Comparison of ENCODE assay signal across 8 cellular contexts in the genomic region with DNA sequence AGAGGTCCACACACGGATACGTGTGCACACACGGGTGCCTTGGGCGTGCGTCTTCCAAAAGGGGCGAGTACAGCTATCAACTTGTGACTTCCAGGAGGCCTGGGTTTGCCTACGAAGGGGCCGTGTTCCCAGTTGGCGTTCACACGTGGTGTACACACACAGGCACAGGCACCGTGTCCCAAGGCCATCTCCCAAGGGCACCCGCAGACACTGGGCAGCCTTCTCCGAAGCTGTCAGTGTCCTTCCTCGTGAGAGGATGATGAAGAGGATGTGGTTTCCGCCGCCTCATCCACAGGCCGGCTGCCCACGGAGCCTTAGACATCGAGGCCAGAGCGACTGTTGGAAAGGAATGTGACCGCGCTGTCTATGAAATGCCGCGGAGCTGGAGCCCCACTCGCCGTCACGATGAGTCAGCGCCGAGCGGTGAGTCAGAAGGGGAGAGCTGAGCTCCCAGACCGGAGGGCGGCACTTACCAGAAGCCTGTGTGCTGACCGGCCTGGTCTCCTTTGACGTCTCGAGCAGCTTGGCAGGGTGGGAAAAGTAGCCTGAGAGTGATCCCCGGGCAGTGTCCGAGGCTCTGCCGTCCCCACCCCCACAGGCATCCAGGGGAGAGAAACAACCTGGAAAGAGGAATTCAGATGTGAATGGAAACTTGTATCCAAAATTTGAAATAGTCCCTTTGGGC.
DNase-seq lines count a peak whose midpoint lies in the region; ATAC-seq and TF ChIP-seq lines count a peak whose summit lies in the region.
"Had no signal": no experiment of that assay in that cellular context is flagged by ENCODE, and none has a peak within 500 bp of the region (broad histone marks: within the 10 kb centered on the region; RNA-seq: fewer than 3 reads in every experiment).

No MANE protein-coding gene starts in this region.

- H3K36me3 ChIP-seq in neural progenitor cell, result no peaks in the 10 kb centered on the region

- H3K27ac Mint-ChIP-seq in neural progenitor cell, result peak overlapping the region; percentile 88

- ATAC-seq in HG03280 (IDR thresholded peaks at IDR 0.05; ENCODE audit: unreplicated experiment) (no peak), GM18519 (IDR thresholded peaks at IDR 0.05; ENCODE audit: low FRiP score, unreplicated experiment) (no peak)

- H4K20me1 ChIP-seq in neural progenitor cell (ENCODE audit: low read depth), result peaks cover 8% of the 10 kb centered on the region

- peaks cover 48% of the 10 kb centered on the region for H3K4me1 Mint-ChIP-seq in neural progenitor cell

- no peak overlapping the region for H3K4me3 ChIP-seq in fibroblast of pulmonary artery (replicated peaks; ENCODE audit: low read depth, low read length)
- no peak overlapping the region for H3K4me3 ChIP-seq in neural progenitor cell

- peaks cover 10% of the 10 kb centered on the region for H3K27me3 Mint-ChIP-seq in neural progenitor cell (ENCODE audit: insufficient read depth, low read depth)

- no peak overlapping the region for H3K27ac ChIP-seq in neural progenitor cell
- H3K27ac ChIP-seq in substantia nigra (ENCODE audit: low read depth, low read length, poor library complexity, severe bottlenecking), result no peak overlapping the region
- H3K27ac ChIP-seq: VCaP had no signal

- H3K9ac ChIP-seq in neural progenitor cell, result no peak overlapping the region

- TF ChIP-seq CTCF in fibroblast of pulmonary artery (IDR thresholded peaks at IDR 0.05; ENCODE audit: low read length, missing control alignments) (no peak), neural progenitor cell (IDR thresholded peaks at IDR 0.05) (no peak)

- no peaks in the 10 kb centered on the region for H3K79me2 ChIP-seq in neural progenitor cell (ENCODE audit: low read depth)

- peak overlapping the region; percentile 67 for H3K4me3 Mint-ChIP-seq in neural progenitor cell

- peak; percentile 96 for DNase-seq in LHCN-M2 (ENCODE audit: low read depth)
- peak; percentile 42 for DNase-seq in activated CD8-positive, alpha-beta memory T cell treated with anti-CD3 and anti-CD28 coated beads, Interleukin-2, amount 50 U/mL, for 4 hours
- DNase-seq in fibroblast of pulmonary artery (ENCODE audit: low read depth), result peak; percentile 97
- DNase-seq in neural progenitor cell (ENCODE audit: low spot score), result peak; percentile 78
- DNase-seq in substantia nigra (lab: John Stamatoyannopoulos, UW), result peak in 32 of 49 donors; percentile 9 to 84 (median 49)

- H2AFZ ChIP-seq in neural progenitor cell (replicated peaks), result no peak overlapping the region

- H3K4me1 ChIP-seq in neural progenitor cell, result peaks cover 37% of the 10 kb centered on the region

- peaks cover 29% of the 10 kb centered on the region for H3F3A ChIP-seq in neural progenitor cell (ENCODE audit: low read depth)

- no peaks in the 10 kb centered on the region for H3K36me3 Mint-ChIP-seq in neural progenitor cell

- H3K4me2 ChIP-seq in neural progenitor cell, result peak overlapping the region; percentile 56

- H3K9me3 Mint-ChIP-seq in neural progenitor cell, result no peaks in the 10 kb centered on the region

- peaks cover 8% of the 10 kb centered on the region for H3K27me3 ChIP-seq in neural progenitor cell

- no peaks in the 10 kb centered on the region for H3K9me3 ChIP-seq in neural progenitor cell (ENCODE audit: low read depth)

Comparison
In these comparisons a context has a peak if more than half of its experiments do, and no peak if none do; other contexts are left out.
1. DNase-seq: peak in every context shown above with its lines; median percentile 97 in fibroblast of pulmonary artery; 96 in LHCN-M2; 78 in neural progenitor cell; 49 in substantia nigra; 42 in activated CD8-positive, alpha-beta memory T cell treated with anti-CD3 and anti-CD28 coated beads, Interleukin-2, amount 50 U/mL, for 4 hours.